ENCODE assay signal across 21 cellular contexts in genomic region chr7:136254148-136254547, GRCh38.
A peak's percentile ranks its signal among the peaks of the same experiment; 100 is the strongest.
DNase-seq lines count a peak whose midpoint lies in the region; ATAC-seq, FAIRE-seq and TF ChIP-seq lines count a peak whose summit lies in the region.
"Had no signal": no experiment of that assay in that cellular context is flagged by ENCODE, and none has a peak within 500 bp of the region (broad histone marks: within the 10 kb centered on the region; RNA-seq: fewer than 3 reads in every experiment).

No MANE protein-coding gene starts in this region.

- no TSS peak for BruUV-seq in HepG2 (replicated peaks; lab: Mats Ljungman, UMichigan)

- peaks cover 13% of the 10 kb centered on the region for H3K9me3 Mint-ChIP-seq in WTC11
- no peaks in the 10 kb centered on the region for H3K9me3 Mint-ChIP-seq in activated naive CD4-positive, alpha-beta T cell treated with anti-CD3 and anti-CD28 coated beads, Interleukin-2, amount 10 ng/mL, durations not matched to agents 7 days and 5 days
- H3K9me3 Mint-ChIP-seq: CD8-positive, alpha-beta T cell had no signal

- no peak for TF ChIP-seq RAD21 in HepG2 (CRISPR knock-in tag; IDR thresholded peaks at IDR 0.05)

- in situ Hi-C loops in HepG2 (cut with HindIII; ENCODE audit: extremely low pct_ligation_motif_present, low pct_unique_long_range_greater_than_20kb) = no loop called here

- no peaks in the 10 kb centered on the region for H3K79me2 ChIP-seq in HepG2 (ENCODE audit: insufficient read depth, low read length)

- H3K4me1 ChIP-seq in HepG2 (ENCODE audit: insufficient read depth, low read length) (no peaks in the 10 kb centered on the region), right lobe of liver (no peaks in the 10 kb centered on the region)
- H3K4me1 ChIP-seq: A549; BLaER1 treated with 17β-estradiol and CSF1 and Interleukin-3, amounts not matched to agents 10 nM and 100 nM; Caco-2 had no signal

- no peak for TF ChIP-seq EP300 in HepG2 (IDR thresholded peaks at IDR 0.05; ENCODE audit: low read depth in 2 of 2, low read length in 2 of 2)
- TF ChIP-seq EP300 in HepG2 (CRISPR knock-in tag; IDR thresholded peaks at IDR 0.05; ENCODE audit: borderline replicate concordance) = no peak

- CTCF ChIA-PET in HepG2 (lab: Yijun Ruan, JAX; ENCODE audit: low intra/inter-chr PET ratio, low total read pairs) (no interaction called here), WTC11 (lab: Charles Lee) (no interaction called here)
- CTCF ChIA-PET in activated naive CD4-positive, alpha-beta T cell treated with anti-CD3 and anti-CD28 coated beads, Interleukin-2, amount 10 ng/mL, durations not matched to agents 7 days and 5 days (lab: Charles Lee) = no interaction called here

- no peak overlapping the region for H3K9ac ChIP-seq in HepG2 (ENCODE audit: insufficient read depth, low read depth, low read length)
- H3K9ac ChIP-seq: BLaER1 treated with 17β-estradiol and CSF1 and Interleukin-3, amounts not matched to agents 10 nM and 100 nM had no signal

- H3K27me3 ChIP-seq in HepG2 (ENCODE audit: control insufficient read depth in 1 of 2, insufficient read depth in 2 of 2, low read length in 2 of 2) (no peaks in the 10 kb centered on the region), right lobe of liver (no peaks in the 10 kb centered on the region)
- H3K27me3 ChIP-seq: BLaER1 treated with 17β-estradiol and CSF1 and Interleukin-3, amounts not matched to agents 10 nM and 100 nM had no signal

- H3K36me3 Mint-ChIP-seq in WTC11 = no peaks in the 10 kb centered on the region
- H3K36me3 Mint-ChIP-seq in activated naive CD4-positive, alpha-beta T cell treated with anti-CD3 and anti-CD28 coated beads, Interleukin-2, amount 10 ng/mL, durations not matched to agents 7 days and 5 days = no peaks in the 10 kb centered on the region
- H3K36me3 Mint-ChIP-seq: CD8-positive, alpha-beta T cell had no signal

- H3K27ac Mint-ChIP-seq in WTC11 = no peak overlapping the region
- H3K27ac Mint-ChIP-seq in activated naive CD4-positive, alpha-beta T cell treated with anti-CD3 and anti-CD28 coated beads, Interleukin-2, amount 10 ng/mL, durations not matched to agents 7 days and 5 days = no peak overlapping the region
- H3K27ac Mint-ChIP-seq: B cell; CD4-positive, alpha-beta T cell; CD8-positive, alpha-beta T cell had no signal

- FAIRE-seq in HepG2 (lab: Jason Lieb, UNC) = no peak
- FAIRE-seq: A549, D721Med, G401.6, GM12891, GM19239 had no signal

- no peak overlapping the region for H3K4me3 Mint-ChIP-seq in WTC11
- H3K4me3 Mint-ChIP-seq in activated naive CD4-positive, alpha-beta T cell treated with anti-CD3 and anti-CD28 coated beads, Interleukin-2, amount 10 ng/mL, durations not matched to agents 7 days and 5 days = no peak overlapping the region
- H3K4me3 Mint-ChIP-seq: B cell; CD4-positive, alpha-beta T cell; CD8-positive, alpha-beta T cell had no signal

- POLR2A ChIA-PET in HepG2 (lab: Yijun Ruan, JAX) = no interaction called here
- POLR2A ChIA-PET in WTC11 (lab: Charles Lee) = no interaction called here

- no peaks in the 10 kb centered on the region for H4K20me1 ChIP-seq in HepG2 (ENCODE audit: insufficient read depth, low read length)
- H4K20me1 ChIP-seq: BLaER1 treated with 17β-estradiol and CSF1 and Interleukin-3, amounts not matched to agents 10 nM and 100 nM had no signal

- H3K27ac ChIP-seq in HepG2 (ENCODE audit: extremely low read length, insufficient read depth, low read length) = no peak overlapping the region
- no peak overlapping the region for H3K27ac ChIP-seq in right lobe of liver
- H3K27ac ChIP-seq: 22Rv1; A549; BLaER1 treated with 17β-estradiol and CSF1 and Interleukin-3, amounts not matched to agents 10 nM and 100 nM; C4-2B had no signal

- no peak for ATAC-seq in HepG2
- ATAC-seq in right lobe of liver = no peak
- no peak for ATAC-seq in WTC11
- ATAC-seq: A549; CD8-positive, alpha-beta T cell had no signal

- TF ChIP-seq CTCF in HepG2 (CRISPR knock-in tag; IDR thresholded peaks at IDR 0.05) (no peak), right lobe of liver (IDR thresholded peaks at IDR 0.05) (no peak), WTC11 (IDR thresholded peaks at IDR 0.05) (no peak)

- DNase-seq in HepG2 (ENCODE audit: low spot score) = no peak
- no peak for DNase-seq in right lobe of liver
- DNase-seq in WTC11 (ENCODE audit: low spot score) = no peak
- DNase-seq in activated naive CD4-positive, alpha-beta T cell treated with anti-CD3 and anti-CD28 coated beads, Interleukin-2, amount 10 ng/mL, durations not matched to agents 7 days and 5 days = no peak
- no peak for DNase-seq in activated T-cell treated with anti-CD3 and anti-CD28 coated beads for 4 hours
- DNase-seq: AML-193; Caco-2; Calu3; CD4-positive, alpha-beta T cell; CD8-positive, alpha-beta T cell; DMS79 treated with DMSO at 0.1 percent for 48 hours; GF-D8 had no signal

- H2AFZ ChIP-seq in HepG2 (ENCODE audit: low read length) = no peak overlapping the region

- intact Hi-C loops in HepG2 (cut with micrococcal nuclease; ENCODE audit: unreplicated experiment) = no loop called here
- intact Hi-C loops in right lobe of liver (cut with DNase I) = no loop called here

- TF ChIP-seq POLR2A in HepG2 (IDR thresholded peaks at IDR 0.05; ENCODE audit: insufficient read depth in 1 of 2, low read depth in 2 of 2, low read length in 2 of 2) = no peak
- TF ChIP-seq POLR2A in right lobe of liver (IDR thresholded peaks at IDR 0.05) = no peak

- no peaks in the 10 kb centered on the region for H3K9me3 ChIP-seq in HepG2 (ENCODE audit: low read length)
- no peaks in the 10 kb centered on the region for H3K9me3 ChIP-seq in right lobe of liver
- H3K9me3 ChIP-seq: A549, Caco-2 had no signal

- H3K4me2 ChIP-seq in HepG2 (ENCODE audit: low read depth, low read length) = no peak overlapping the region
- H3K4me2 ChIP-seq: A549; BLaER1 treated with 17β-estradiol and CSF1 and Interleukin-3, amounts not matched to agents 10 nM and 100 nM had no signal

- H3K36me3 ChIP-seq in HepG2 (replicated peaks in 1 of 2; ENCODE audit: control insufficient read depth in 1 of 2, insufficient read depth in 2 of 2, low read length in 2 of 2) (no peaks in the 10 kb centered on the region), right lobe of liver (no peaks in the 10 kb centered on the region)
- H3K36me3 ChIP-seq: BLaER1 treated with 17β-estradiol and CSF1 and Interleukin-3, amounts not matched to agents 10 nM and 100 nM had no signal

- no peaks in the 10 kb centered on the region for H3K4me1 Mint-ChIP-seq in WTC11
- H3K4me1 Mint-ChIP-seq in activated naive CD4-positive, alpha-beta T cell treated with anti-CD3 and anti-CD28 coated beads, Interleukin-2, amount 10 ng/mL, durations not matched to agents 7 days and 5 days = no peaks in the 10 kb centered on the region
- H3K4me1 Mint-ChIP-seq: B cell had no signal

- H3K4me3 ChIP-seq in HepG2 (replicated peaks in 1 of 3; ENCODE audit: insufficient read depth in 1 of 3, low read depth in 2 of 3, low read length in 3 of 3) (no peak overlapping the region), right lobe of liver (no peak overlapping the region)
- H3K4me3 ChIP-seq: A549; BLaER1 treated with 17β-estradiol and CSF1 and Interleukin-3, amounts not matched to agents 10 nM and 100 nM had no signal

- H3K27me3 Mint-ChIP-seq in WTC11 (ENCODE audit: low read depth) = no peaks in the 10 kb centered on the region
- H3K27me3 Mint-ChIP-seq in activated naive CD4-positive, alpha-beta T cell treated with anti-CD3 and anti-CD28 coated beads, Interleukin-2, amount 10 ng/mL, durations not matched to agents 7 days and 5 days = no peaks in the 10 kb centered on the region
- H3K27me3 Mint-ChIP-seq: B cell; CD4-positive, alpha-beta T cell had no signal

- WGBS in HepG2 (ENCODE audit: low lambda C conversion rate) = 25% methylated on average over 6 of the region's 6 CpGs
- 66% methylated on average over 6 of the region's 6 CpGs for WGBS in right lobe of liver (ENCODE audit: insufficient coverage, low coverage, low lambda C conversion rate, missing lambda C conversion rate)

TF ChIP-seq in HepG2, 621 proteins besides CTCF, POLR2A, EP300 and RAD21 (continues in another document):
- TF ChIP-seq ZBTB21 (CRISPR knock-in tag; IDR thresholded peaks at IDR 0.05) (no peak), ZNF317 (CRISPR knock-in tag; IDR thresholded peaks at IDR 0.05) (peak; percentile 65; the same call in 1 of the 2 replicates), SMAD1 (CRISPR knock-in tag; IDR thresholded peaks at IDR 0.05; ENCODE audit: borderline replicate concordance, low read depth) (no peak), ZNF446 (CRISPR knock-in tag; IDR thresholded peaks at IDR 0.05) (no peak)

TF ChIP-seq in WTC11, 78 proteins besides CTCF, POLR2A, EP300 and RAD21:
- TF ChIP-seq ATF3 (CRISPR knock-in tag; conservative IDR thresholded peaks at IDR 0.05) (no peak), RORB (CRISPR knock-in tag; IDR thresholded peaks at IDR 0.05) (no peak), ZNF317 (CRISPR knock-in tag; IDR thresholded peaks at IDR 0.05; ENCODE audit: borderline replicate concordance, low read depth) (0 out of 2 replicates have a peak, but pooled peaks have one; percentile 68)
TF ChIP-seq in WTC11: peak in this region for 1.

Comparison
In these comparisons a context has a peak if more than half of its experiments do, and no peak if none do; other contexts are left out.
1. Of the 50 proteins assayed by ChIP-seq in both HepG2 and WTC11: peak only in HepG2: none; only in WTC11: none; in both: ZNF317; in neither: 49.